ENCODE assay signal across 16 cellular contexts in genomic region chr4:2802618-2803531, GRCh38. TPM values are rescaled to one million over a fixed set of nuclear protein-coding genes. Genes with fewer than 3 reads are reported as not detected.
DNase-seq lines count a peak whose midpoint lies in the region; ATAC-seq and TF ChIP-seq lines count a peak whose summit lies in the region.
"Had no signal": no experiment of that assay in that cellular context is flagged by ENCODE, and none has a peak within 500 bp of the region (broad histone marks: within the 10 kb centered on the region; RNA-seq: fewer than 3 reads in every experiment).

No MANE protein-coding gene starts in this region.

- intact Hi-C loops in Right ventricle myocardium superior (cut with DNase I): no loop called here
- intact Hi-C loops in mucosa of descending colon (cut with DNase I, micrococcal nuclease): no loop called here
- intact Hi-C loops in upper lobe of right lung (cut with DNase I): no loop called here

- no peaks in the 10 kb centered on the region for H3K27me3 Mint-ChIP-seq in activated naive CD8-positive, alpha-beta T cell treated with anti-CD3 and anti-CD28 coated beads, Interleukin-2, amount 10 ng/mL, durations not matched to agents 7 days and 5 days
- no peaks in the 10 kb centered on the region for H3K27me3 Mint-ChIP-seq in activated naive CD8-positive, alpha-beta T cell treated with anti-CD3 and anti-CD28 coated beads, Interleukin-2, amount 50 U/mL, for 24 hours
- H3K27me3 Mint-ChIP-seq: activated CD8-positive, alpha-beta T cell treated with anti-CD3 and anti-CD28 coated beads for 36 hours; central memory CD8-positive, alpha-beta T cell; type B pancreatic cell had no signal

- H3K27ac ChIP-seq in upper lobe of right lung: peak overlapping the region; percentile 44
- H3K27ac ChIP-seq: PC-9 had no signal

- no peaks in the 10 kb centered on the region for H3K9me3 Mint-ChIP-seq in activated naive CD8-positive, alpha-beta T cell treated with anti-CD3 and anti-CD28 coated beads, Interleukin-2, amount 10 ng/mL, durations not matched to agents 7 days and 5 days
- no peaks in the 10 kb centered on the region for H3K9me3 Mint-ChIP-seq in activated naive CD8-positive, alpha-beta T cell treated with anti-CD3 and anti-CD28 coated beads, Interleukin-2, amount 50 U/mL, for 24 hours
- H3K9me3 Mint-ChIP-seq: activated CD8-positive, alpha-beta T cell treated with anti-CD3 and anti-CD28 coated beads for 36 hours; central memory CD8-positive, alpha-beta T cell; type B pancreatic cell had no signal

- ATAC-seq in activated naive CD8-positive, alpha-beta T cell treated with anti-CD3 and anti-CD28 coated beads, Interleukin-2, amount 10 ng/mL, durations not matched to agents 7 days and 5 days (ENCODE audit: low read depth): no peak
- no peak for ATAC-seq in activated naive CD8-positive, alpha-beta T cell treated with anti-CD3 and anti-CD28 coated beads, Interleukin-2, amount 50 U/mL, for 24 hours
- no peak for ATAC-seq in Right ventricle myocardium superior (ENCODE audit: poor library complexity)
- ATAC-seq in mucosa of descending colon: no peak
- ATAC-seq in upper lobe of right lung: no peak
- ATAC-seq in HG03432 (IDR thresholded peaks at IDR 0.05; ENCODE audit: unreplicated experiment): no peak
- ATAC-seq: activated CD8-positive, alpha-beta T cell treated with anti-CD3 and anti-CD28 coated beads for 36 hours had no signal

- H3K4me3 Mint-ChIP-seq in activated naive CD8-positive, alpha-beta T cell treated with anti-CD3 and anti-CD28 coated beads, Interleukin-2, amount 10 ng/mL, durations not matched to agents 7 days and 5 days: no peak overlapping the region
- H3K4me3 Mint-ChIP-seq in activated naive CD8-positive, alpha-beta T cell treated with anti-CD3 and anti-CD28 coated beads, Interleukin-2, amount 50 U/mL, for 24 hours: no peak overlapping the region
- H3K4me3 Mint-ChIP-seq: activated CD8-positive, alpha-beta T cell treated with anti-CD3 and anti-CD28 coated beads for 36 hours; central memory CD8-positive, alpha-beta T cell; type B pancreatic cell had no signal

- H3K9me3 ChIP-seq in mucosa of descending colon (no peaks in the 10 kb centered on the region), upper lobe of right lung (no peaks in the 10 kb centered on the region)
- H3K9me3 ChIP-seq: adrenal gland had no signal

- H3K4me1 ChIP-seq in mucosa of descending colon (ENCODE audit: low read depth): peaks cover 81% of the 10 kb centered on the region
- peaks cover 93% of the 10 kb centered on the region for H3K4me1 ChIP-seq in upper lobe of right lung

- DNase-seq in activated naive CD8-positive, alpha-beta T cell treated with anti-CD3 and anti-CD28 coated beads, Interleukin-2, amount 10 ng/mL, durations not matched to agents 7 days and 5 days: peak; percentile 24
- DNase-seq in activated naive CD8-positive, alpha-beta T cell treated with anti-CD3 and anti-CD28 coated beads, Interleukin-2, amount 50 U/mL, for 24 hours: no peak
- DNase-seq in Right ventricle myocardium superior: peak; percentile 41
- DNase-seq in mucosa of descending colon: peak; percentile 10 to 53 (median 30)
- peak; percentile 61 for DNase-seq in upper lobe of right lung
- no peak for DNase-seq in NCI-H69 (lab: John Stamatoyannopoulos, UW)
- DNase-seq in ureter (ENCODE audit: low spot score): no peak
- DNase-seq: activated CD8-positive, alpha-beta T cell treated with anti-CD3 and anti-CD28 coated beads for 36 hours; EL; NCI-H1048; NCI-H2107 had no signal

- peaks cover 1% of the 10 kb centered on the region for H3K36me3 Mint-ChIP-seq in activated naive CD8-positive, alpha-beta T cell treated with anti-CD3 and anti-CD28 coated beads, Interleukin-2, amount 10 ng/mL, durations not matched to agents 7 days and 5 days
- H3K36me3 Mint-ChIP-seq in activated naive CD8-positive, alpha-beta T cell treated with anti-CD3 and anti-CD28 coated beads, Interleukin-2, amount 50 U/mL, for 24 hours (ENCODE audit: low read depth): no peaks in the 10 kb centered on the region
- H3K36me3 Mint-ChIP-seq: type B pancreatic cell had no signal

- H3K4me1 Mint-ChIP-seq in activated naive CD8-positive, alpha-beta T cell treated with anti-CD3 and anti-CD28 coated beads, Interleukin-2, amount 10 ng/mL, durations not matched to agents 7 days and 5 days: peaks cover 33% of the 10 kb centered on the region
- H3K4me1 Mint-ChIP-seq in activated naive CD8-positive, alpha-beta T cell treated with anti-CD3 and anti-CD28 coated beads, Interleukin-2, amount 50 U/mL, for 24 hours: peaks cover 50% of the 10 kb centered on the region

- H3K36me3 ChIP-seq in mucosa of descending colon (ENCODE audit: low read depth) (no peaks in the 10 kb centered on the region), upper lobe of right lung (no peaks in the 10 kb centered on the region)
- H3K36me3 ChIP-seq: adrenal gland had no signal

- no peak overlapping the region for H3K27ac Mint-ChIP-seq in activated naive CD8-positive, alpha-beta T cell treated with anti-CD3 and anti-CD28 coated beads, Interleukin-2, amount 10 ng/mL, durations not matched to agents 7 days and 5 days
- no peak overlapping the region for H3K27ac Mint-ChIP-seq in activated naive CD8-positive, alpha-beta T cell treated with anti-CD3 and anti-CD28 coated beads, Interleukin-2, amount 50 U/mL, for 24 hours
- H3K27ac Mint-ChIP-seq: activated CD8-positive, alpha-beta T cell treated with anti-CD3 and anti-CD28 coated beads for 36 hours; type B pancreatic cell had no signal

- TF ChIP-seq CTCF in mucosa of descending colon (IDR thresholded peaks at IDR 0.05) (no peak), upper lobe of right lung (IDR thresholded peaks at IDR 0.05) (no peak)

- H3K4me3 ChIP-seq in mucosa of descending colon (no peak overlapping the region), upper lobe of right lung (no peak overlapping the region)
- H3K4me3 ChIP-seq: adrenal gland, PC-9 had no signal

- H3K27me3 ChIP-seq in upper lobe of right lung: no peaks in the 10 kb centered on the region
- H3K27me3 ChIP-seq: adrenal gland had no signal

- POLR2A ChIA-PET in activated naive CD8-positive, alpha-beta T cell treated with anti-CD3 and anti-CD28 coated beads, Interleukin-2, amount 10 ng/mL, durations not matched to agents 7 days and 5 days (lab: Charles Lee): interaction anchor here (6.2 kb wide), 1 partner anchor 10 kb away, joined by 60 read pairs; no protein-coding TSS in a partner anchor

RNA-seq across cellular contexts. Expression of gene SH3BP2, which starts 10.0 kb away (rescaled TPM):
- 10 to 100 TPM; 82.6 to 83.7 TPM for total RNA-seq in activated naive CD8-positive, alpha-beta T cell treated with anti-CD3 and anti-CD28 coated beads, Interleukin-2, amount 10 ng/mL, durations not matched to agents 7 days and 5 days
- total RNA-seq in Right ventricle myocardium superior (24.9 TPM), mucosa of descending colon (10 to 100 TPM; 48.1 to 75.3 (median 73.0) TPM), upper lobe of right lung (99.0 TPM), ureter (109 TPM)

RNA-seq across cellular contexts. Expression of gene ADD1, which starts 40.8 kb away (rescaled TPM):
- total RNA-seq in activated naive CD8-positive, alpha-beta T cell treated with anti-CD3 and anti-CD28 coated beads, Interleukin-2, amount 10 ng/mL, durations not matched to agents 7 days and 5 days: 100 to 1,000 TPM; 261 to 276 TPM
- total RNA-seq in Right ventricle myocardium superior (217 TPM), mucosa of descending colon (100 to 1,000 TPM; 201 to 373 (median 261) TPM), upper lobe of right lung (286 TPM), ureter (416 TPM)

RNA-seq across cellular contexts. Expression of gene TNIP2, which starts 46.7 kb away (rescaled TPM):
- 10 to 100 TPM; 47.0 to 50.0 TPM for total RNA-seq in activated naive CD8-positive, alpha-beta T cell treated with anti-CD3 and anti-CD28 coated beads, Interleukin-2, amount 10 ng/mL, durations not matched to agents 7 days and 5 days
- total RNA-seq in Right ventricle myocardium superior (25.9 TPM), mucosa of descending colon (10 to 100 TPM; 50.3 to 51.5 (median 51.2) TPM), upper lobe of right lung (43.4 TPM), ureter (41.0 TPM)

Comparison
In these comparisons a context has a peak if more than half of its experiments do, and no peak if none do; other contexts are left out.
1. DNase-seq: peak in activated naive CD8-positive, alpha-beta T cell treated with anti-CD3 and anti-CD28 coated beads, Interleukin-2, amount 10 ng/mL, durations not matched to agents 7 days and 5 days (single experiment), Right ventricle myocardium superior (single experiment), mucosa of descending colon (3 of 3) and upper lobe of right lung (single experiment); none in activated naive CD8-positive, alpha-beta T cell treated with anti-CD3 and anti-CD28 coated beads, Interleukin-2, amount 50 U/mL, for 24 hours (single experiment), NCI-H69 (single experiment) and ureter (single experiment).